ENCODE assay signal across 11 cellular contexts in genomic region chr22:19890502-19891349, GRCh38. TPM values are rescaled to one million over a fixed set of nuclear protein-coding genes. Genes with fewer than 3 reads are reported as not detected.
A peak's percentile ranks its signal among the peaks of the same experiment; 100 is the strongest.
DNase-seq lines count a peak whose midpoint lies in the region; ATAC-seq and TF ChIP-seq lines count a peak whose summit lies in the region.
"Had no signal": no experiment of that assay in that cellular context is flagged by ENCODE, and none has a peak within 500 bp of the region (broad histone marks: within the 10 kb centered on the region; RNA-seq: fewer than 3 reads in every experiment).

No MANE protein-coding gene starts in this region.

- peaks cover 74% of the 10 kb centered on the region for H3K36me3 Mint-ChIP-seq in dendritic cell treated with granulocyte-macrophage colony-stimulating factor and Interleukin-4, amounts not matched to agents 40 ng/mL and 50 ng/mL, for 4 days (ENCODE audit: low read depth)

- peak; percentile 71 for DNase-seq in activated CD8-positive, alpha-beta memory T cell treated with anti-CD3 and anti-CD28 coated beads for 24 hours
- no peak for DNase-seq in activated CD8-positive, alpha-beta memory T cell treated with anti-CD3 and anti-CD28 coated beads, Interleukin-2, amount 50 U/mL, for 4 hours
- DNase-seq in NCI-H69 (lab: John Stamatoyannopoulos, UW) = peak; percentile 62
- no peak for DNase-seq in smooth muscle cell (lab: John Stamatoyannopoulos, UW; ENCODE audit: unreplicated experiment)
- DNase-seq in sciatic nerve (ENCODE audit: low spot score) = no peak
- no peak for DNase-seq in OCI-M2 (lab: John Stamatoyannopoulos, UW; ENCODE audit: unreplicated experiment)
- no peak for DNase-seq in caudate nucleus (lab: John Stamatoyannopoulos, UW)
- DNase-seq: NCI-H1436 treated with DMSO at 0.1 percent for 48 hours had no signal

- no peak overlapping the region for H3K4me3 Mint-ChIP-seq in dendritic cell treated with granulocyte-macrophage colony-stimulating factor and Interleukin-4, amounts not matched to agents 40 ng/mL and 50 ng/mL, for 4 days

- peaks cover 47% of the 10 kb centered on the region for H3K4me1 Mint-ChIP-seq in dendritic cell treated with granulocyte-macrophage colony-stimulating factor and Interleukin-4, amounts not matched to agents 40 ng/mL and 50 ng/mL, for 4 days (ENCODE audit: low read depth)

- H2AFZ ChIP-seq in smooth muscle cell (ENCODE audit: low read depth) = no peak overlapping the region

- no peak overlapping the region for H3K9ac ChIP-seq in smooth muscle cell (ENCODE audit: low read depth)

- no peak for TF ChIP-seq CTCF in smooth muscle cell (IDR thresholded peaks at IDR 0.05; ENCODE audit: borderline replicate concordance, insufficient read depth, poor library complexity, severe bottlenecking)

- peaks cover 22% of the 10 kb centered on the region for H3K4me1 ChIP-seq in smooth muscle cell (ENCODE audit: low read depth)

- peak overlapping the region; percentile 8 for H3K4me2 ChIP-seq in smooth muscle cell

- H3K36me3 ChIP-seq in smooth muscle cell (ENCODE audit: low read depth) = no peaks in the 10 kb centered on the region

- no peaks in the 10 kb centered on the region for H3K9me3 Mint-ChIP-seq in dendritic cell treated with granulocyte-macrophage colony-stimulating factor and Interleukin-4, amounts not matched to agents 40 ng/mL and 50 ng/mL, for 4 days

- H3K27me3 ChIP-seq in smooth muscle cell (ENCODE audit: low read depth) = no peaks in the 10 kb centered on the region
- H3K27me3 ChIP-seq: SJSA1 had no signal

- no peaks in the 10 kb centered on the region for H3K79me2 ChIP-seq in smooth muscle cell (ENCODE audit: low read depth)

- WGBS in smooth muscle cell (ENCODE audit: low lambda C conversion rate) = 84% methylated on average over 18 of the region's 20 CpGs

- H3K9me3 ChIP-seq in smooth muscle cell (replicated peaks; ENCODE audit: low read depth) = no peaks in the 10 kb centered on the region
- H3K9me3 ChIP-seq: SJSA1 had no signal

- H3K27ac ChIP-seq in smooth muscle cell (ENCODE audit: low read depth) (peak overlapping the region; percentile 7), caudate nucleus (ENCODE audit: low read depth, low read length) (no peak overlapping the region)
- H3K27ac ChIP-seq: C4-2B had no signal

- H3K4me3 ChIP-seq in smooth muscle cell = no peak overlapping the region
- H3K4me3 ChIP-seq: SJSA1 had no signal

- intact Hi-C loops in dendritic cell treated with granulocyte-macrophage colony-stimulating factor and Interleukin-4, amounts not matched to agents 40 ng/mL and 50 ng/mL, for 4 days (cut with micrococcal nuclease) = no loop called here
- intact Hi-C loops in sciatic nerve (cut with DNase I) = no loop called here

- no peaks in the 10 kb centered on the region for H4K20me1 ChIP-seq in smooth muscle cell (ENCODE audit: low read depth)

- no peak for ATAC-seq in sciatic nerve

- no peaks in the 10 kb centered on the region for H3F3A ChIP-seq in smooth muscle cell (ENCODE audit: low read depth)

- peak overlapping the region; percentile 20 for H3K27ac Mint-ChIP-seq in dendritic cell treated with granulocyte-macrophage colony-stimulating factor and Interleukin-4, amounts not matched to agents 40 ng/mL and 50 ng/mL, for 4 days

- H3K27me3 Mint-ChIP-seq in dendritic cell treated with granulocyte-macrophage colony-stimulating factor and Interleukin-4, amounts not matched to agents 40 ng/mL and 50 ng/mL, for 4 days = peaks cover 9% of the 10 kb centered on the region

RNA-seq across cellular contexts. Expression of gene GNB1L, which starts 36.1 kb away (rescaled TPM):
- total RNA-seq in smooth muscle cell = 2.3 and 4.1 TPM in 2 replicates
- polyA plus RNA-seq in smooth muscle cell = 7.4 and 7.9 TPM in 2 replicates
- 6.2 TPM for total RNA-seq in sciatic nerve

RNA-seq across cellular contexts. Expression of gene RTL10, which starts 36.1 kb away (rescaled TPM):
- total RNA-seq in smooth muscle cell (3.8 and 7.3 TPM in 2 replicates), sciatic nerve (22.9 TPM)
- 7.5 TPM in 2 replicates for polyA plus RNA-seq in smooth muscle cell

RNA-seq across cellular contexts. Expression of gene COMT, which starts 50.8 kb away (rescaled TPM):
- total RNA-seq in smooth muscle cell = 4.1 and 9.9 TPM in 2 replicates
- polyA plus RNA-seq in smooth muscle cell = 6.2 and 34.1 TPM in 2 replicates
- total RNA-seq in sciatic nerve = 155 TPM

RNA-seq across cellular contexts. Expression of gene TXNRD2, which starts 50.9 kb away (rescaled TPM):
- total RNA-seq in smooth muscle cell = 0.36 TPM in 1 of 2 replicates, not detected in the other
- polyA plus RNA-seq in smooth muscle cell = 0.99 and 3.2 TPM in 2 replicates
- 33.9 TPM for total RNA-seq in sciatic nerve

Comparison
In these comparisons a context has a peak if more than half of its experiments do, and no peak if none do; other contexts are left out.
1. DNase-seq: peak in activated CD8-positive, alpha-beta memory T cell treated with anti-CD3 and anti-CD28 coated beads for 24 hours (single experiment) and NCI-H69 (single experiment); none in activated CD8-positive, alpha-beta memory T cell treated with anti-CD3 and anti-CD28 coated beads, Interleukin-2, amount 50 U/mL, for 4 hours (single experiment), smooth muscle cell (single experiment), sciatic nerve (single experiment), OCI-M2 (single experiment) and caudate nucleus (0 of 61).
2. RNA of gene COMT, which starts 50.8 kb away (total RNA-seq): 155 TPM in sciatic nerve (single experiment); 4.1 to 9.9 TPM in smooth muscle cell; every median in the first group is over 10 times any median in the second.